ENCODE assay signal across 8 cellular contexts in genomic region chr13:43785681-43786471, GRCh38. TPM values are rescaled to one million over a fixed set of nuclear protein-coding genes. Genes with fewer than 3 reads are reported as not detected.
A peak's percentile ranks its signal among the peaks of the same experiment; 100 is the strongest.
DNase-seq lines count a peak whose midpoint lies in the region; ATAC-seq and TF ChIP-seq lines count a peak whose summit lies in the region.

No MANE protein-coding gene starts in this region.

- H3K36me3 Mint-ChIP-seq in T-helper 2 cell treated with Interferon-gamma antibody and Interleukin-4, amounts not matched to agents 5 μg/mL and 100 μg/mL, for 36 hours (ENCODE audit: low read depth) = no peaks in the 10 kb centered on the region

- peaks cover 45% of the 10 kb centered on the region for H3K27me3 Mint-ChIP-seq in T-helper 2 cell treated with Interferon-gamma antibody and Interleukin-4, amounts not matched to agents 5 μg/mL and 100 μg/mL, for 36 hours (ENCODE audit: low read depth)

- H3K4me1 Mint-ChIP-seq in T-helper 2 cell treated with Interferon-gamma antibody and Interleukin-4, amounts not matched to agents 5 μg/mL and 100 μg/mL, for 36 hours (ENCODE audit: low read depth) = peaks cover 2% of the 10 kb centered on the region

- TF ChIP-seq CTCF in left lung (IDR thresholded peaks at IDR 0.05) = no peak

- no peak overlapping the region for H3K27ac ChIP-seq in HUES48 (ENCODE audit: low read depth, low read length)
- H3K27ac ChIP-seq in left lung = peak overlapping the region in 1 of 2 donors; percentile 48

- no peaks in the 10 kb centered on the region for H3K9me3 Mint-ChIP-seq in T-helper 2 cell treated with Interferon-gamma antibody and Interleukin-4, amounts not matched to agents 5 μg/mL and 100 μg/mL, for 36 hours

- peaks cover 15% of the 10 kb centered on the region for H3K4me1 ChIP-seq in HUES48 (ENCODE audit: control insufficient read depth, insufficient read depth, low read length)
- H3K4me1 ChIP-seq in left lung = peaks cover 0 to 24% of the 10 kb centered on the region in 2 donors

- H3K36me3 ChIP-seq in HUES48 (ENCODE audit: control insufficient read depth, insufficient read depth, low read length) (no peaks in the 10 kb centered on the region), left lung (no peaks in the 10 kb centered on the region)

- H3K27me3 ChIP-seq in HUES48 (ENCODE audit: control insufficient read depth, insufficient read depth, low read length) (peaks cover 84% of the 10 kb centered on the region), left lung (peaks cover 15 to 57% of the 10 kb centered on the region in 2 donors)

- ATAC-seq in left lung = peak; percentile 76
- no peak for ATAC-seq in HG02610 (IDR thresholded peaks at IDR 0.05; ENCODE audit: unreplicated experiment)
- no peak for ATAC-seq in HG02884 (IDR thresholded peaks at IDR 0.05; ENCODE audit: unreplicated experiment)

- intact Hi-C loops in left lung (cut with DNase I) = no loop called here

- H3K4me3 Mint-ChIP-seq in T-helper 2 cell treated with Interferon-gamma antibody and Interleukin-4, amounts not matched to agents 5 μg/mL and 100 μg/mL, for 36 hours = peak overlapping the region; percentile 74

- H3K9me3 ChIP-seq in HUES48 (ENCODE audit: control insufficient read depth, insufficient read depth, low read length) (no peaks in the 10 kb centered on the region), left lung (no peaks in the 10 kb centered on the region)

- H3K4me3 ChIP-seq in HUES48 (ENCODE audit: low read depth, low read length) (peak overlapping the region; percentile 68), left lung (peak overlapping the region; percentile 41 to 55)

- no peak overlapping the region for H3K27ac Mint-ChIP-seq in T-helper 2 cell treated with Interferon-gamma antibody and Interleukin-4, amounts not matched to agents 5 μg/mL and 100 μg/mL, for 36 hours

- no peak overlapping the region for H3K9ac ChIP-seq in HUES48 (ENCODE audit: low read depth, low read length)

- DNase-seq in DMS53 treated with DMSO at 0.1 percent for 48 hours (lab: John Stamatoyannopoulos, UW; ENCODE audit: unreplicated experiment) = peak; percentile 71
- DNase-seq in T-helper 2 cell treated with Interferon-gamma antibody and Interleukin-4, amounts not matched to agents 5 μg/mL and 100 μg/mL, for 36 hours (ENCODE audit: low spot score) = no peak
- DNase-seq in ecto neural progenitor cell (ENCODE audit: low spot score) = peak; percentile 76
- DNase-seq in left lung = peak; percentile 61 to 83
- peak; percentile 45 for DNase-seq in stimulated activated CD8-positive, alpha-beta memory T cell treated with anti-CD3 and anti-CD28 coated beads, Interleukin-4, amount 100 ng/mL, for 48 hours

RNA-seq across cellular contexts. Expression of gene ENOX1, which starts 0.9 kb away (rescaled TPM):
- 1 to 10 TPM; 1.5 to 2.0 TPM for total RNA-seq in left lung
